ENCODE assay signal across 8 cellular contexts in the genomic region with DNA sequence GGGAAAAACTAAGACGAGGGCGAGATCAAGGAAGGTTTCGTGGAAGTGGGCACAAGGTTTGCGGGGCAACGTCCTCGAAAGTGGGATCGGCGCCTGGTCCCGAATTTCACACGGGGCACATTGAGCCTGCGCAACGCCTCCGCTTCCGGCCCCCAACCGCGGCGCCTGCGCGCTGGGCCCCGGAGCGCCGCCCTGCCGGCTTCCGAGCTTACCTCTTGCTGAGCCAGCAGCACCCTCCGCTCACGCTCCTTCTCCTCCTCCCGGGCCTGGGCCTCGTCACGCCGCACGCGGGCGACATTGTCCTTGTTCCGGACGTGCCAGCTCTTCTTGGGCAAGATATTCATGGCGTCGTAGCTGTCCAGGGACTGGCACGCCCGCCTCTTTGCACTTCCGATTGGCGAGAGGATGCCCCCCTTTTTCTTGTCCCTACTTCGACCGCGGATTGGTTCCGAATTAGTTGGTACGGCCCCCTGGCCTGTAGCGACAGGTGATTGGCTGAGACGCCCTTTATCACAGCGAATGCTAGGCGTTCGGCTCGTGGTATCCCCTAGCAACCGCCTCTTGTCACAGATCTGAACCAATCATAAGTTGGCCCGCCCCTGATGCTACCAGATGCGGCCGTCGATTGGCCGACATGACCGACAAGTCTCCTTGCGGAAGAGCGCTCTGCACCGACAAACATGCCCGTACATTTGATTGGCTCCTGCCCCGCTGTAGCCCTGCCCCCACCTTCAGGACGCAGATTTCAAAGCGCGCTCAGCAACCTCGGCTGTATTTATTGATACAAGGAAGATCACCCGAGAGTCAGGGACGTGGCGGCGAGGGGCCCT. TPM values are rescaled to one million over a fixed set of nuclear protein-coding genes. Genes with fewer than 3 reads are reported as not detected.
A peak's percentile ranks its signal among the peaks of the same experiment; 100 is the strongest.
DNase-seq lines count a peak whose midpoint lies in the region; ATAC-seq and TF ChIP-seq lines count a peak whose summit lies in the region.

LENG1 (minus strand) TSS at position 370 of the 830 bp plus-strand sequence; CDS start at position 344, 26 bp downstream.

- intact Hi-C loops in CD4-positive, alpha-beta T cell (cut with DNase I, micrococcal nuclease), result loop anchor here (1.0 to 2.0 kb wide), 4 partner anchors 22 to 44 kb away; partner anchors contain the start of genes CNOT3 (in 1 of the 2), PRPF31 (in 1 of the 2), RPS9 (in 1 of the 2) and TFPT (in 1 of the 2)
- intact Hi-C loops in lower leg skin (cut with DNase I; ENCODE audit: low total_unique reads), result no loop called here

- WGBS in lower leg skin, 2 donors, result 0 to 1% methylated on average over 66 to 72 of the region's 72 CpGs

- H3K27me3 Mint-ChIP-seq in CD4-positive, alpha-beta T cell, result no peaks in the 10 kb centered on the region
- H3K27me3 Mint-ChIP-seq in activated CD4-positive, alpha-beta memory T cell treated with anti-CD3 and anti-CD28 coated beads, Interleukin-2, amount 10 ng/mL, durations not matched to agents 7 days and 5 days, result peaks cover 1% of the 10 kb centered on the region

- peak; percentile 84 for ATAC-seq in CD4-positive, alpha-beta T cell (ENCODE audit: poor library complexity)
- ATAC-seq in GM19438 (IDR thresholded peaks at IDR 0.05; ENCODE audit: low read depth, unreplicated experiment) (peak; percentile 88), HG03575 (IDR thresholded peaks at IDR 0.05; ENCODE audit: extremely low read depth, insufficient number of reproducible peaks, low FRiP score, unreplicated experiment) (peak; percentile 59)

- H3K9me3 Mint-ChIP-seq in CD4-positive, alpha-beta T cell, result no peaks in the 10 kb centered on the region
- H3K9me3 Mint-ChIP-seq in activated CD4-positive, alpha-beta memory T cell treated with anti-CD3 and anti-CD28 coated beads, Interleukin-2, amount 10 ng/mL, durations not matched to agents 7 days and 5 days, result no peaks in the 10 kb centered on the region

- peak within 1 kb of the TSS; percentile 94 for H3K27ac Mint-ChIP-seq in CD4-positive, alpha-beta T cell
- H3K27ac Mint-ChIP-seq in activated CD4-positive, alpha-beta memory T cell treated with anti-CD3 and anti-CD28 coated beads, Interleukin-2, amount 10 ng/mL, durations not matched to agents 7 days and 5 days, result peak within 1 kb of the TSS; percentile 98

- peak; percentile 91 to 100 (median 96) for DNase-seq in CD4-positive, alpha-beta T cell
- peak; percentile 100 for DNase-seq in NCI-H82 (lab: John Stamatoyannopoulos, UW)
- DNase-seq in activated CD4-positive, alpha-beta memory T cell treated with anti-CD3 and anti-CD28 coated beads, Interleukin-2, amount 10 ng/mL, durations not matched to agents 7 days and 5 days, result peak; percentile 100
- DNase-seq in ecto neural progenitor cell (ENCODE audit: low spot score), result peak; percentile 98
- peak; percentile 100 for DNase-seq in lower leg skin (ENCODE audit: low spot score in 2 of 2)
- DNase-seq in stimulated activated CD4-positive, alpha-beta T cell treated with anti-CD3 and anti-CD28 coated beads, Interleukin-4, amount 100 ng/mL, for 48 hours (ENCODE audit: low read depth in 2 of 2), result peak; percentile 93 to 97

- peaks cover 55% of the 10 kb centered on the region for H3K4me1 Mint-ChIP-seq in CD4-positive, alpha-beta T cell (ENCODE audit: low read depth)
- H3K4me1 Mint-ChIP-seq in activated CD4-positive, alpha-beta memory T cell treated with anti-CD3 and anti-CD28 coated beads, Interleukin-2, amount 10 ng/mL, durations not matched to agents 7 days and 5 days, result peaks cover 67% of the 10 kb centered on the region

- H3K9me3 ChIP-seq in CD4-positive, alpha-beta T cell (ENCODE audit: control insufficient read depth, low read length), result no peaks in the 10 kb centered on the region

- POLR2A ChIA-PET in CD4-positive, alpha-beta T cell (lab: Charles Lee), result interaction anchor here (0.7 to 7.7 kb wide), 14 partner anchors 9 to 289 kb away, joined by 3 to 144 read pairs (median 7); partner anchors contain the start of genes CNOT3, LENG8, MBOAT7 and PRPF31
- POLR2A ChIA-PET in activated CD4-positive, alpha-beta memory T cell treated with anti-CD3 and anti-CD28 coated beads, Interleukin-2, amount 10 ng/mL, durations not matched to agents 7 days and 5 days (lab: Charles Lee), result interaction anchor here (0.9 to 7.6 kb wide), 17 partner anchors 10 to 288 kb away, joined by 3 to 66 read pairs (median 5); partner anchors contain the start of genes CNOT3, MBOAT7, RPS9 and TMC4

- H3K4me3 ChIP-seq in lower leg skin (ENCODE audit: low read depth, poor library complexity, severe bottlenecking), result peak within 1 kb of the TSS; percentile 56

- peak within 1 kb of the TSS; percentile 86 for H3K27ac ChIP-seq in CD4-positive, alpha-beta T cell (ENCODE audit: low read depth, low read length)

- TF ChIP-seq POLR2A in lower leg skin (IDR thresholded peaks at IDR 0.05), result peak in 1 of 2 donors; percentile 15

- H3K27me3 ChIP-seq in CD4-positive, alpha-beta T cell (ENCODE audit: control insufficient read depth, insufficient read depth, low read length), result no peaks in the 10 kb centered on the region

- peaks cover 48% of the 10 kb centered on the region for H3K36me3 Mint-ChIP-seq in CD4-positive, alpha-beta T cell (ENCODE audit: low read depth)
- peaks cover 31% of the 10 kb centered on the region for H3K36me3 Mint-ChIP-seq in activated CD4-positive, alpha-beta memory T cell treated with anti-CD3 and anti-CD28 coated beads, Interleukin-2, amount 10 ng/mL, durations not matched to agents 7 days and 5 days (ENCODE audit: low read depth)

- CTCF ChIA-PET in CD4-positive, alpha-beta T cell (lab: Charles Lee), result interaction anchor here (0.8 to 2.3 kb wide), 5 partner anchors 9 to 56 kb away, joined by 3 to 15 read pairs (median 5); partner anchors contain the start of genes CNOT3, MBOAT7, PRPF31 and TFPT
- CTCF ChIA-PET in activated CD4-positive, alpha-beta memory T cell treated with anti-CD3 and anti-CD28 coated beads, Interleukin-2, amount 10 ng/mL, durations not matched to agents 7 days and 5 days (lab: Charles Lee), result interaction anchor here (0.7 to 3.2 kb wide), 6 partner anchors 10 to 106 kb away, joined by 3 to 24 read pairs (median 8); partner anchors contain the start of genes CNOT3 and MBOAT7

- H3K4me3 Mint-ChIP-seq in CD4-positive, alpha-beta T cell, result peak within 1 kb of the TSS; percentile 98
- H3K4me3 Mint-ChIP-seq in activated CD4-positive, alpha-beta memory T cell treated with anti-CD3 and anti-CD28 coated beads, Interleukin-2, amount 10 ng/mL, durations not matched to agents 7 days and 5 days, result peak within 1 kb of the TSS; percentile 94

- TF ChIP-seq CTCF in CD4-positive, alpha-beta T cell (IDR thresholded peaks at IDR 0.05), result no peak
- TF ChIP-seq CTCF in lower leg skin (IDR thresholded peaks at IDR 0.05), result no peak

RNA-seq across cellular contexts. Expression of gene LENG1, which starts in this region (rescaled TPM):
- 10 to 100 TPM; 14.4 to 16.0 TPM for total RNA-seq in CD4-positive, alpha-beta T cell
- 1 to 10 TPM; 8.3 to 9.2 TPM for total RNA-seq in activated CD4-positive, alpha-beta memory T cell treated with anti-CD3 and anti-CD28 coated beads, Interleukin-2, amount 10 ng/mL, durations not matched to agents 7 days and 5 days
- 1 to 10 TPM; 6.0 to 8.4 (median 6.6) TPM for total RNA-seq in lower leg skin

Comparison
In these comparisons a context has a peak if more than half of its experiments do, and no peak if none do; other contexts are left out.
1. Peak in every context shown above with its lines: DNase-seq, ATAC-seq, H3K4me3 ChIP-seq and H3K27ac ChIP-seq.